10 cellular contexts compared by ENCODE assay signal in the genomic region with DNA sequence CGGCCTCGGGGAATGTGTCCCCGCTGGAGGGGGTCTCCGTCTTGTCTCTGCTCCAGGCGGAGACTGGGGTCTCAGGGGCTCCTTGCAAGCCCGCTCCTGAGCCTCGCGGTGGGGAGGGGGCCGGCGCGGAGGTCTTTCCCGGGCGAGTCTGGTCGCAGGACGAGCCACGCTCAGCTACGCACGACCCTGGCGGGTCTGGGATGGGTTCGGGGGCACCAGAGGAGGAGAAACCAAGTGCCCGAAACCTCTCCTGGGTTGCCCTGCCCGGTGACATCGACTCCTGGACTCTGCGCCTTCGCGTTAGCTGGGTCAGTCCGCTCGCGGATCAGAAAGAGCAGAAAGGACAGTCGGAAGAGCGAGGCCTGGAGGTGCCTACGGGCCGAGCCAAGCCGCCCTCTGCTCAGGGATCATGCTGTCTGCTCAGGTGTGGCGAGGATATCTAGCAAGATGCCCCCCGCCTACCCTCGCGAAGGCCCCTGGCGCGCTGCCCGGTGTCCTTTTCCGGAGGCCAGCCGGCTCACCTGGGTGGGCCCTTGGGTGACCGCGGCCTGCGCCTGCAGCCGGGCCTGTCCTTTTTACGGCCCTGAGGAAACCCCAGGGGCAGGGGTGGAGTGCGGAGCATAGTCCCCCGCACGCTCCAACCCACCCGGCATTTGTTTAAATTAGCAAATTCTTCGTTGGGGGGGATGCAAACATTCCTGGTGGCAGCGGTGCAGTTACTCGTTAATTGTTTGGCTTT. TPM values are rescaled to one million over a fixed set of nuclear protein-coding genes. Genes with fewer than 3 reads are reported as not detected.
DNase-seq lines count a peak whose midpoint lies in the region; ATAC-seq, FAIRE-seq and TF ChIP-seq lines count a peak whose summit lies in the region.
"Had no signal": no experiment of that assay in that cellular context is flagged by ENCODE, and none has a peak within 500 bp of the region (broad histone marks: within the 10 kb centered on the region; RNA-seq: fewer than 3 reads in every experiment).

No MANE protein-coding gene starts in this region.

- H3K9me3 ChIP-seq in left ventricle myocardium inferior (replicated peaks) (peaks cover 4% of the 10 kb centered on the region), breast epithelium (no peaks in the 10 kb centered on the region), mesodermal cell (ENCODE audit: control insufficient read depth, low read length) (no peaks in the 10 kb centered on the region)
- H3K9me3 ChIP-seq: pancreas had no signal

- peaks cover 98% of the 10 kb centered on the region for H3K27me3 ChIP-seq in left ventricle myocardium inferior (ENCODE audit: low read depth)
- H3K27me3 ChIP-seq in breast epithelium = peaks cover 0 to 35% of the 10 kb centered on the region in 2 donors
- H3K27me3 ChIP-seq: pancreas had no signal

- no peak for TF ChIP-seq POLR2A in breast epithelium (IDR thresholded peaks at IDR 0.05)

- H3K4me3 ChIP-seq in left ventricle myocardium inferior = peak overlapping the region; percentile 52
- H3K4me3 ChIP-seq in breast epithelium = peak overlapping the region; percentile 20 to 71 (median 53)
- peak overlapping the region; percentile 19 for H3K4me3 ChIP-seq in mesodermal cell (ENCODE audit: extremely low read depth, insufficient read depth, low read length, poor library complexity, severe bottlenecking)
- H3K4me3 ChIP-seq: K562 had no signal

- FAIRE-seq in RCC 7860 (lab: Jason Lieb, UNC) = no peak
- FAIRE-seq: K562, pancreas had no signal

- intact Hi-C loops in left ventricle myocardium inferior (cut with micrococcal nuclease) = no loop called here
- intact Hi-C loops in left cardiac atrium (cut with DNase I) = no loop called here
- intact Hi-C loops in breast epithelium (cut with DNase I; ENCODE audit: low total_unique reads) = no loop called here

- in situ Hi-C loops in GM13976 (cut with MboI; ENCODE audit: low sequenced_read_pairs, unreplicated experiment) = no loop called here

- WGBS in mesodermal cell (ENCODE audit: insufficient coverage in 2 of 2), 2 experiments = 8 to 11% methylated on average over 45 to 48 of the region's 55 CpGs

- DNase-seq in left ventricle myocardium inferior = no peak
- no peak for DNase-seq in left cardiac atrium
- DNase-seq in breast epithelium (ENCODE audit: low spot score in 2 of 2) = no peak
- no peak for DNase-seq in GM13976 (ENCODE audit: low spot score)
- no peak for DNase-seq in foreskin melanocyte
- no peak for DNase-seq in GM03348 (ENCODE audit: low spot score)
- DNase-seq in RCC 7860 (ENCODE audit: low spot score) = no peak

- H3K36me3 ChIP-seq in left ventricle myocardium inferior (no peaks in the 10 kb centered on the region), breast epithelium (no peaks in the 10 kb centered on the region), mesodermal cell (ENCODE audit: control insufficient read depth, insufficient read depth, low read length) (no peaks in the 10 kb centered on the region)
- H3K36me3 ChIP-seq: pancreas had no signal

- TF ChIP-seq CTCF in left ventricle myocardium inferior (IDR thresholded peaks at IDR 0.05; ENCODE audit: borderline replicate concordance) (no peak), breast epithelium (IDR thresholded peaks at IDR 0.05) (no peak), GM13976 (IDR thresholded peaks at IDR 0.05; ENCODE audit: borderline replicate concordance, control extremely low read depth, extremely low read depth, insufficient read depth, missing control alignments) (no peak)

- peaks cover 19% of the 10 kb centered on the region for H3K4me1 ChIP-seq in left ventricle myocardium inferior
- peaks cover 0 to 5% of the 10 kb centered on the region in 2 donors for H3K4me1 ChIP-seq in breast epithelium
- H3K4me1 ChIP-seq in mesodermal cell (ENCODE audit: control insufficient read depth, insufficient read depth, low read length, poor library complexity, severe bottlenecking) = no peaks in the 10 kb centered on the region
- H3K4me1 ChIP-seq: pancreas had no signal

- H3K27ac ChIP-seq in left ventricle myocardium inferior (replicated peaks) (no peak overlapping the region), breast epithelium (no peak overlapping the region), mesodermal cell (ENCODE audit: low read depth, low read length, severe bottlenecking) (no peak overlapping the region)
- H3K27ac ChIP-seq: pancreas had no signal

- no peak for ATAC-seq in left cardiac atrium
- ATAC-seq: K562 had no signal

RNA-seq across cellular contexts. Expression of a gene that starts 58.7 kb away (rescaled TPM):
- 1.0 TPM for total RNA-seq in left ventricle myocardium inferior
- 1 to 10 TPM in 1 of 2 donors, under 1 TPM in 1; 0.77 to 1.2 TPM for total RNA-seq in left cardiac atrium
- total RNA-seq in breast epithelium = 10 to 100 TPM in 1 of 3 donors, 1 to 10 TPM in 1, under 1 TPM in 1; 0.32 to 23.1 (median 9.2) TPM
- 2.5 TPM for polyA plus RNA-seq in mesodermal cell (2013, experiment 1 of 2)
- 0.86 TPM for polyA plus RNA-seq in mesodermal cell (2013, experiment 2 of 2)
